Comparison of ENCODE assay signal across 16 cellular contexts in the genomic region with DNA sequence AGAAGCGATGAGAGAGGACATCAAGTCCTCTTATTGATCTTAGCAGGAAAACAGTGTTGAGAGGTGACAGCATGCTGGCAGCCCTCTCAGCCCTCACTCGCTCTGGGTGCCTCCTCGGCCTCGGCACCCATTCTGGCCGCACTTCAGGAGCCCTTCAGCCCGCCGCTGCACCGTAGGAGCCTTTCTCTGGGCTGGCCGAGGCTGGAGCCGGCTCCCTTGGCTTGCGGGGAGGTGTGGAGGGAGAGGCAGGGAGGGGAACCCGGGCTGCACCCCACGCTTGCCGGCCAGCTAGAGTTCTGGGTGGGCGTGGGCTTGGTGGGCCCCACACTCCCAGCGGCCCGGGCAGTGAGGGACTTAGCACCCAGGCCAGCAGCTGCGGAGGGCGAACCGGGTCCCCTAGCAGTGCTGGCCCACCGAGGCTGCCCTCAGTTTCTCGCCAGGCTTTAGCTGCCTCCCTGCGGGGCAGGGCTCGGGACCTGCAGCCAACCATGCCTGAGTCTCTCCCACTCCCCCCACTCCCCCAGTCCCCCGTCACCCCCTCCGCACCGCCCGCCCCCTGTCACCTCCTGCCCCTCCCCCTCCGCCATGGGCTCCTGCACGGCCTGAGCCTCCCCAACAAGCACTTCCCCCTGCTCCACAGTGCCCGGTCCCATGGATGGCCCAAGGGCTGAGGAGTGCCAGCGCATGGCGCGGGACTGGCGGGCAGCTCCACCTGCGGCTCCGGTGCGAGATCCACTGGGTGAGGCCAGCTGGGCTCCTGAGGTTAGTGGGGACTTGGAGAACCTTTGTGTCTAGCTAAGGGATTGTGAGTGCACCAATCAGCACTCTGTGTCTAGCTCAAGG. TPM values are rescaled to one million over a fixed set of nuclear protein-coding genes. Genes with fewer than 3 reads are reported as not detected.
"Had no signal": no experiment of that assay in that cellular context is flagged by ENCODE, and none has a peak within 500 bp of the region (broad histone marks: within the 10 kb centered on the region; RNA-seq: fewer than 3 reads in every experiment).

No MANE protein-coding gene starts in this region.

- H3K9me3 ChIP-seq: psoas muscle, tibial artery, upper lobe of right lung, vagina had no signal

- H3K27ac Mint-ChIP-seq: mesothelial cell of epicardium; natural killer cell treated with Interleukin-12 subunit alpha and Interleukin-12 subunit beta and Interleukin-15 and Interleukin-18, amount 100 ng/mL, for 72 hours had no signal

- H2AFZ ChIP-seq: hepatocyte had no signal

- ATAC-seq: natural killer cell treated with Interleukin-12 subunit alpha and Interleukin-12 subunit beta and Interleukin-15 and Interleukin-18, amount 100 ng/mL, for 72 hours; psoas muscle; upper lobe of right lung had no signal

- DNase-seq: cortex of kidney; dorsolateral prefrontal cortex; effector CD8-positive, alpha-beta T cell; foreskin melanocyte; head of caudate nucleus; psoas muscle; retina; small intestine; stimulated activated CD4-positive, alpha-beta T cell treated with anti-CD3 and anti-CD28 coated beads, Interleukin-2, amount 100 ng/mL, for 48 hours; stimulated activated naive CD4-positive, alpha-beta T cell treated with Interleukin-2 at 50 U/mL for 16 hours; upper lobe of right lung had no signal

- H3K4me1 ChIP-seq: psoas muscle, upper lobe of right lung had no signal

- H3K9me3 Mint-ChIP-seq: mesothelial cell of epicardium; natural killer cell treated with Interleukin-12 subunit alpha and Interleukin-12 subunit beta and Interleukin-15 and Interleukin-18, amount 100 ng/mL, for 72 hours had no signal

- H3K4me3 Mint-ChIP-seq: mesothelial cell of epicardium; natural killer cell treated with Interleukin-12 subunit alpha and Interleukin-12 subunit beta and Interleukin-15 and Interleukin-18, amount 100 ng/mL, for 72 hours had no signal

- H3K4me2 ChIP-seq: hepatocyte had no signal

- H3K36me3 Mint-ChIP-seq: natural killer cell treated with Interleukin-12 subunit alpha and Interleukin-12 subunit beta and Interleukin-15 and Interleukin-18, amount 100 ng/mL, for 72 hours had no signal

- H3K4me3 ChIP-seq: dorsolateral prefrontal cortex, hepatocyte, psoas muscle, tibial artery, upper lobe of right lung, vagina had no signal

- H3K27ac ChIP-seq: dorsolateral prefrontal cortex, hepatocyte, psoas muscle, tibial artery, upper lobe of right lung, vagina had no signal

- H3K27me3 ChIP-seq: dorsolateral prefrontal cortex, hepatocyte, tibial artery, upper lobe of right lung, vagina had no signal

- H3K36me3 ChIP-seq: tibial artery, upper lobe of right lung, vagina had no signal

RNA-seq across cellular contexts. Expression of a gene that starts 8.4 kb away (rescaled TPM):
- total RNA-seq: natural killer cell treated with Interleukin-12 subunit alpha and Interleukin-12 subunit beta and Interleukin-15 and Interleukin-18, amount 100 ng/mL, for 72 hours had no signal
